13 cellular contexts compared by ENCODE assay signal in genomic region chr1:113982955-113983742, GRCh38. TPM values are rescaled to one million over a fixed set of nuclear protein-coding genes. Genes with fewer than 3 reads are reported as not detected.
DNase-seq lines count a peak whose midpoint lies in the region; ATAC-seq, FAIRE-seq and TF ChIP-seq lines count a peak whose summit lies in the region.
"Had no signal": no experiment of that assay in that cellular context is flagged by ENCODE, and none has a peak within 500 bp of the region (broad histone marks: within the 10 kb centered on the region; RNA-seq: fewer than 3 reads in every experiment).

No MANE protein-coding gene starts in this region.

- H3K36me3 Mint-ChIP-seq in brain, result no peaks in the 10 kb centered on the region
- H3K36me3 Mint-ChIP-seq: activated naive CD8-positive, alpha-beta T cell treated with anti-CD3 and anti-CD28 coated beads, Interleukin-2, amount 10 ng/mL, durations not matched to agents 7 days and 5 days had no signal

- peak overlapping the region; percentile 45 for H3K56ac ChIP-seq in mesendoderm (ENCODE audit: low read length)

- TF ChIP-seq CTCF in brain (conservative IDR thresholded peaks at IDR 0.05) (no peak), thoracic aorta (IDR thresholded peaks at IDR 0.05) (no peak)

- H3K27me3 ChIP-seq in mesendoderm (ENCODE audit: insufficient read depth, low read length, poor library complexity) (no peaks in the 10 kb centered on the region), thoracic aorta (replicated peaks; ENCODE audit: insufficient read depth) (no peaks in the 10 kb centered on the region)

- peaks cover 8% of the 10 kb centered on the region for H3K27me3 Mint-ChIP-seq in brain
- H3K27me3 Mint-ChIP-seq: activated CD4-positive, alpha-beta T cell treated with anti-CD3 and anti-CD28 coated beads for 36 hours; activated naive CD8-positive, alpha-beta T cell treated with anti-CD3 and anti-CD28 coated beads, Interleukin-2, amount 10 ng/mL, durations not matched to agents 7 days and 5 days had no signal

- no peak overlapping the region for H3K4me2 ChIP-seq in mesendoderm (ENCODE audit: low read length)

- no peak overlapping the region for H2BK120ac ChIP-seq in mesendoderm (ENCODE audit: low read depth, low read length)

- no peak overlapping the region for H3K9ac ChIP-seq in mesendoderm (ENCODE audit: low read length)

- no peak overlapping the region for H2BK5ac ChIP-seq in mesendoderm (ENCODE audit: low read length)

- peaks cover 67% of the 10 kb centered on the region for H3K4me1 Mint-ChIP-seq in brain

- H3K27ac ChIP-seq in mesendoderm (ENCODE audit: low read depth, low read length) (no peak overlapping the region), thoracic aorta (peak overlapping the region; percentile 45 to 75)

- WGBS in mesendoderm (ENCODE audit: extremely low coverage, insufficient coverage, low lambda C conversion rate), result no CpG with 5 or more reads among the region's 14 CpGs

- H3K4me1 ChIP-seq in mesendoderm (ENCODE audit: control insufficient read depth, low read depth, low read length) (peaks cover 5% of the 10 kb centered on the region), thoracic aorta (ENCODE audit: control insufficient read depth in 1 of 2, low read depth in 2 of 2) (peaks cover 9 to 58% of the 10 kb centered on the region in 2 donors)

- H2BK15ac ChIP-seq in mesendoderm (replicated peaks; ENCODE audit: low read depth), result no peak overlapping the region

- H3K4me3 ChIP-seq in mesendoderm (ENCODE audit: low read length), result no peak overlapping the region
- H3K4me3 ChIP-seq in thoracic aorta, result peak overlapping the region; percentile 68

- peak overlapping the region in 3 of 5 experiments; percentile 27 to 65 (median 65) for H3K4me3 Mint-ChIP-seq in brain
- H3K4me3 Mint-ChIP-seq: activated CD4-positive, alpha-beta T cell treated with anti-CD3 and anti-CD28 coated beads for 36 hours; activated naive CD8-positive, alpha-beta T cell treated with anti-CD3 and anti-CD28 coated beads, Interleukin-2, amount 10 ng/mL, durations not matched to agents 7 days and 5 days had no signal

- no peak overlapping the region for H3K4ac ChIP-seq in mesendoderm (ENCODE audit: low read depth, low read length)

- H3K79me2 ChIP-seq in mesendoderm (ENCODE audit: control insufficient read depth, insufficient read depth, low read length), result no peaks in the 10 kb centered on the region

- peaks cover 2 to 9% (median 4%) of the 10 kb centered on the region in 5 experiments for H3K9me3 Mint-ChIP-seq in brain

- H3K18ac ChIP-seq in mesendoderm (ENCODE audit: low read length), result no peak overlapping the region

- H4K5ac ChIP-seq in mesendoderm (ENCODE audit: low read length), result no peak overlapping the region

- H3K23ac ChIP-seq in mesendoderm (ENCODE audit: low read length), result peak overlapping the region; percentile 25

- DNase-seq in NCI-H2227 (lab: John Stamatoyannopoulos, UW; ENCODE audit: unreplicated experiment) (peak; percentile 55), NCI-H2227 treated with DMSO at 0.1 percent for 48 hours (lab: John Stamatoyannopoulos, UW) (no peak), mesendoderm (no peak), thoracic aorta (ENCODE audit: low spot score) (no peak), GM19239 (ENCODE audit: insufficient read length, low spot score) (no peak), NK-92 (lab: John Stamatoyannopoulos, UW; ENCODE audit: unreplicated experiment) (no peak)
- DNase-seq in activated CD8-positive, alpha-beta memory T cell treated with anti-CD3 and anti-CD28 coated beads, Interleukin-2, amount 50 U/mL, for 4 hours, result no peak
- DNase-seq: activated CD4-positive, alpha-beta T cell treated with anti-CD3 and anti-CD28 coated beads for 36 hours; activated naive CD8-positive, alpha-beta T cell treated with anti-CD3 and anti-CD28 coated beads, Interleukin-2, amount 10 ng/mL, durations not matched to agents 7 days and 5 days; stimulated activated CD4-positive, alpha-beta T cell treated with anti-CD3 and anti-CD28 coated beads, Interleukin-12 subunit alpha, Interleukin-12 subunit beta, amount 100 ng/mL, for 4 hours; stimulated activated naive CD4-positive, alpha-beta T cell had no signal

- peaks cover 3% of the 10 kb centered on the region for H3K79me1 ChIP-seq in mesendoderm (ENCODE audit: low read length)

- no peak for FAIRE-seq in GM19239 (lab: Jason Lieb, UNC)
- FAIRE-seq: G401.6 had no signal

- no peak overlapping the region for H4K8ac ChIP-seq in mesendoderm (ENCODE audit: low read depth, low read length)

- H3K36me3 ChIP-seq in mesendoderm (ENCODE audit: control insufficient read depth, insufficient read depth, low read length) (no peaks in the 10 kb centered on the region), thoracic aorta (no peaks in the 10 kb centered on the region)

- no peaks in the 10 kb centered on the region for H3K9me3 ChIP-seq in thoracic aorta

- H2AK5ac ChIP-seq in mesendoderm (ENCODE audit: low read length), result no peak overlapping the region

- H3K27ac Mint-ChIP-seq in brain, result peak overlapping the region in 4 of 5 experiments; percentile 33 to 92 (median 89)
- H3K27ac Mint-ChIP-seq: activated CD4-positive, alpha-beta T cell treated with anti-CD3 and anti-CD28 coated beads for 36 hours; activated naive CD8-positive, alpha-beta T cell treated with anti-CD3 and anti-CD28 coated beads, Interleukin-2, amount 10 ng/mL, durations not matched to agents 7 days and 5 days had no signal

- no peak for ATAC-seq in thoracic aorta (ENCODE audit: insufficient number of reproducible peaks, low FRiP score, low read depth)
- ATAC-seq: activated CD4-positive, alpha-beta T cell treated with anti-CD3 and anti-CD28 coated beads for 36 hours had no signal

RNA-seq across cellular contexts. Expression of gene OLFML3, which starts 3.9 kb away (rescaled TPM):
- 17.0 TPM for polyA plus RNA-seq in brain (ENCODE audit: insufficient read depth, low read depth, low replicate concordance)
- polyA plus RNA-seq in mesendoderm (2013, experiment 1 of 2), result 57.4 TPM
- polyA plus RNA-seq in mesendoderm (2013, experiment 2 of 2), result 60.0 TPM
- 10 to 100 TPM; 56.0 to 63.9 TPM for total RNA-seq in thoracic aorta

RNA-seq across cellular contexts. Expression of gene HIPK1, which starts 54.0 kb away (rescaled TPM):
- polyA plus RNA-seq in brain (ENCODE audit: insufficient read depth, low read depth, low replicate concordance), result 39.3 TPM
- polyA plus RNA-seq in mesendoderm (2013, experiment 1 of 2), result 20.5 TPM
- polyA plus RNA-seq in mesendoderm (2013, experiment 2 of 2), result 21.0 TPM
- 10 to 100 TPM; 47.4 to 59.1 TPM for total RNA-seq in thoracic aorta
